Comparison of ENCODE assay signal across 19 cellular contexts in genomic region chr17:72946126-72946525, GRCh38.
DNase-seq lines count a peak whose midpoint lies in the region; ATAC-seq and TF ChIP-seq lines count a peak whose summit lies in the region.
"Had no signal": no experiment of that assay in that cellular context is flagged by ENCODE, and none has a peak within 500 bp of the region (broad histone marks: within the 10 kb centered on the region; RNA-seq: fewer than 3 reads in every experiment).

No MANE protein-coding gene starts in this region.

- peak overlapping the region in 9 of 11 experiments; percentile 8 to 52 (median 31); a peak in 10 of 22 replicates for H3K4me2 ChIP-seq in BLaER1 treated with 17β-estradiol and CSF1 and Interleukin-3, amounts not matched to agents 10 nM and 100 nM
- H3K4me2 ChIP-seq: A549 had no signal

- peak; percentile 37 for DNase-seq in SK-N-MC (ENCODE audit: low read depth, low spot score)
- DNase-seq in dorsolateral prefrontal cortex: peak in 1 of 10 donors; percentile 46
- DNase-seq in superior temporal gyrus (ENCODE audit: extremely low spot score): peak; percentile 60
- DNase-seq in NCI-H1092 (lab: John Stamatoyannopoulos, UW): no peak
- DNase-seq: Caco-2; CD4-positive, alpha-beta memory T cell; DMS 273 treated with DMSO at 0.1 percent for 48 hours; DMS79 treated with DMSO at 0.1 percent for 48 hours; Karpas-422; NCI-H1694 treated with DMSO at 0.1 percent for 48 hours; NCI-H446; SHP77 treated with DMSO at 0.1 percent for 48 hours had no signal

- H3K4me3 ChIP-seq in BLaER1 treated with 17β-estradiol and CSF1 and Interleukin-3, amounts not matched to agents 10 nM and 100 nM: no peak overlapping the region
- H3K4me3 ChIP-seq in SK-N-MC: no peak overlapping the region
- H3K4me3 ChIP-seq in dorsolateral prefrontal cortex: no peak overlapping the region
- H3K4me3 ChIP-seq: A549, GM12878 had no signal

- H4K20me1 ChIP-seq in BLaER1 treated with 17β-estradiol and CSF1 and Interleukin-3, amounts not matched to agents 10 nM and 100 nM: no peaks in the 10 kb centered on the region

- intact Hi-C loops in dorsolateral prefrontal cortex (cut with DNase I): no loop called here

- ATAC-seq in GM19467 (IDR thresholded peaks at IDR 0.05; ENCODE audit: unreplicated experiment) (no peak), GM18861 (IDR thresholded peaks at IDR 0.05; ENCODE audit: unreplicated experiment) (no peak)
- ATAC-seq: A549, GM12878, SK-N-SH treated with all-trans-retinoic acid at 6 μM for 48 hours had no signal

- H3K9ac ChIP-seq in BLaER1 treated with 17β-estradiol and CSF1 and Interleukin-3, amounts not matched to agents 10 nM and 100 nM: no peak overlapping the region
- no peak overlapping the region for H3K9ac ChIP-seq in SK-N-MC (ENCODE audit: insufficient read length)

- H3K27me3 ChIP-seq in BLaER1 treated with 17β-estradiol and CSF1 and Interleukin-3, amounts not matched to agents 10 nM and 100 nM: no peaks in the 10 kb centered on the region
- H3K27me3 ChIP-seq in dorsolateral prefrontal cortex: no peaks in the 10 kb centered on the region

- peaks cover 5 to 49% (median 33%) of the 10 kb centered on the region in 11 experiments; a peak in 17 of 22 replicates for H3K36me3 ChIP-seq in BLaER1 treated with 17β-estradiol and CSF1 and Interleukin-3, amounts not matched to agents 10 nM and 100 nM
- no peaks in the 10 kb centered on the region for H3K36me3 ChIP-seq in SK-N-MC (ENCODE audit: insufficient read depth, low read length)

- peaks cover 7 to 12% (median 9%) of the 10 kb centered on the region in 10 experiments; a peak in 15 of 20 replicates for H3K4me1 ChIP-seq in BLaER1 treated with 17β-estradiol and CSF1 and Interleukin-3, amounts not matched to agents 10 nM and 100 nM
- H3K4me1 ChIP-seq: A549, Caco-2 had no signal

- peaks cover 0 to 18% (median 5%) of the 10 kb centered on the region in 11 experiments; a peak in 7 of 22 replicates for H3K9me3 ChIP-seq in BLaER1 treated with 17β-estradiol and CSF1 and Interleukin-3, amounts not matched to agents 10 nM and 100 nM (replicated peaks in 1 of 11)
- H3K9me3 ChIP-seq in SK-N-MC (ENCODE audit: low read depth, low read length): no peaks in the 10 kb centered on the region
- H3K9me3 ChIP-seq: A549, Caco-2 had no signal

- H3K27ac ChIP-seq in BLaER1 treated with 17β-estradiol and CSF1 and Interleukin-3, amounts not matched to agents 10 nM and 100 nM: no peak overlapping the region
- H3K27ac ChIP-seq in SK-N-MC (no peak overlapping the region), dorsolateral prefrontal cortex (peak overlapping the region in 33 of 59 donors; percentile 4 to 78 (median 47))
- H3K27ac ChIP-seq: A549, RWPE1 had no signal

- TF ChIP-seq CTCF in dorsolateral prefrontal cortex (IDR thresholded peaks at IDR 0.05 in 54 of 56, conservative IDR thresholded peaks at IDR 0.05 in 2 of 56; ENCODE audit: low read depth in 1 of 56, partially characterized antibody in 56 of 56): no peak

Comparison
In these comparisons a context has a peak if more than half of its experiments do, and no peak if none do; other contexts are left out.
1. H3K27ac ChIP-seq: peak in dorsolateral prefrontal cortex (33 of 59); none in BLaER1 treated with 17β-estradiol and CSF1 and Interleukin-3, amounts not matched to agents 10 nM and 100 nM (0 of 11) and SK-N-MC (single experiment).